Comparison of ENCODE assay signal across 20 cellular contexts in the genomic region with DNA sequence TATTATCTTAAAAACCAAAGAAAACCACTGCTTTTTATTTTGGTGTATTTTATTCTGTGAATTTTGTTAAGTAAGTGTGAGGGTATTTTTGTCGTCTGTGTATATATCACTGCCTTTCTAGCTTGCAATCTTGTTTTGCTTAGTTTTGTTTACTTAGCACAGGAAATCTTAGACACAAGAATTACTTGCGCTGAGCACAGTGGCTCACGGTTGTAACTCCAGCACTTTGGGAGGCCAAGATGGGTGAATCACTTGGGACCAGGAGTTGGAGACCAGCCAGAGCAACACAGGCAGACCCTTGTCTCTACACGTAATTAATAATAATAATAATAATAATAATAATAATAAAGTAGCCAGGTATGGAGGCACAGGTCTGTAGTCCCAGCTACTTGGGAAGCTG.
"Had no signal": no experiment of that assay in that cellular context is flagged by ENCODE, and none has a peak within 500 bp of the region (broad histone marks: within the 10 kb centered on the region; RNA-seq: fewer than 3 reads in every experiment).

No MANE protein-coding gene starts in this region.

- H3K9me3 Mint-ChIP-seq: activated B cell treated with CpG ODN at 0.5 μM for 24 hours; activated naive CD4-positive, alpha-beta T cell treated with anti-CD3 and anti-CD28 coated beads, Interleukin-2, amount 50 U/mL, for 72 hours; mesothelial cell of epicardium; nephron progenitor cell; type B pancreatic cell had no signal

- H3K27ac ChIP-seq: cardiac muscle cell, lower lobe of right lung, prostate gland, right lobe of liver had no signal

- H3K4me1 Mint-ChIP-seq: activated B cell treated with CpG ODN at 0.5 μM for 24 hours had no signal

- H3K4me3 Mint-ChIP-seq: activated B cell treated with CpG ODN at 0.5 μM for 24 hours; activated CD8-positive, alpha-beta T cell treated with anti-CD3 and anti-CD28 coated beads, Interleukin-2, amount 10 ng/mL, durations not matched to agents 7 days and 5 days; mesothelial cell of epicardium; nephron progenitor cell; type B pancreatic cell had no signal

- H3K4me1 ChIP-seq: prostate gland, right lobe of liver had no signal

- H3K27me3 ChIP-seq: cardiac muscle cell, right lobe of liver had no signal

- H3K27ac Mint-ChIP-seq: activated B cell treated with CpG ODN at 0.5 μM for 24 hours; activated CD8-positive, alpha-beta T cell treated with anti-CD3 and anti-CD28 coated beads, Interleukin-2, amount 10 ng/mL, durations not matched to agents 7 days and 5 days; activated naive CD4-positive, alpha-beta T cell treated with anti-CD3 and anti-CD28 coated beads, Interleukin-2, amount 50 U/mL, for 72 hours; mesothelial cell of epicardium; nephron progenitor cell; type B pancreatic cell had no signal

- H3K36me3 Mint-ChIP-seq: activated naive CD4-positive, alpha-beta T cell treated with anti-CD3 and anti-CD28 coated beads, Interleukin-2, amount 50 U/mL, for 72 hours; mesothelial cell of epicardium had no signal

- H3K36me3 ChIP-seq: cardiac muscle cell, lower lobe of right lung, prostate gland, right lobe of liver had no signal

- ATAC-seq: activated CD8-positive, alpha-beta T cell treated with anti-CD3 and anti-CD28 coated beads, Interleukin-2, amount 10 ng/mL, durations not matched to agents 7 days and 5 days; activated naive CD4-positive, alpha-beta T cell treated with anti-CD3 and anti-CD28 coated beads, Interleukin-2, amount 50 U/mL, for 72 hours; esophagus mucosa; left cardiac atrium; lower lobe of right lung; right lobe of liver; stimulated activated naive CD8-positive, alpha-beta T cell treated with anti-CD3 and anti-CD28 coated beads, Interleukin-15, Interleukin-2, amounts not matched to agents 100 U/mL and 50 U/mL, for 24 hours had no signal

- H3K27me3 Mint-ChIP-seq: activated B cell treated with CpG ODN at 0.5 μM for 24 hours, type B pancreatic cell had no signal

- H3K4me3 ChIP-seq: cardiac muscle cell, lower lobe of right lung, prostate gland, right lobe of liver had no signal

- H3K9me3 ChIP-seq: lower lobe of right lung, prostate gland, right lobe of liver had no signal

- DNase-seq: activated B cell treated with CpG ODN at 0.5 μM for 24 hours; activated CD4-positive, alpha-beta T cell treated with anti-CD3 and anti-CD28 coated beads for 48 hours; activated CD8-positive, alpha-beta memory T cell treated with anti-CD3 and anti-CD28 coated beads, Interleukin-2, amount 50 U/mL, for 4 hours; activated CD8-positive, alpha-beta T cell treated with anti-CD3 and anti-CD28 coated beads, Interleukin-2, amount 10 ng/mL, durations not matched to agents 7 days and 5 days; activated gamma-delta T cell; activated T-cell treated with anti-CD3 and anti-CD28 coated beads, Interleukin-2, amount 50 U/mL, for 48 hours; amygdala; glutamatergic neuron; hypothalamus; left cardiac atrium; lower lobe of right lung; nephron progenitor cell; right lobe of liver; stimulated activated naive CD8-positive, alpha-beta T cell treated with anti-CD3 and anti-CD28 coated beads, Interleukin-15, Interleukin-2, amounts not matched to agents 100 U/mL and 50 U/mL, for 24 hours had no signal
